15 cellular contexts compared by ENCODE assay signal in the genomic region with DNA sequence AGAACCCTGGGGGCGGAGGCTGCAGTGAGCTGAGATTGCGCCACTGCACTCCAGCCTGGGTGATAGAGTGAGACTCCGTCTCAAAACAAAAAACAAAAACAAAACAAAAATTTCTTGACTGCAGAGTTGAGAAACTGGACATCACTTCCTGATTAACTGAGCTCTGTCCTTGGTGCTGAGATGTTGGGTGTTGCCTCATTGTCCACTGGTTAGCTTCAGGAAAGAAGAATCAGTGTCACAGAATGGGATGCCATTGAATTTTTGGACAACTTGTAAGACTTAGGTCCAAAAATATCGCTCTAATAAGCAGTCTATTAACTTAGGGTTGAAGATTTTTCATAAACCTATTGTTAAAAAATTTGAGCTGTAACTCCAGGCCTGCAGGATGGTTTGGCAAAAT. TPM values are rescaled to one million over a fixed set of nuclear protein-coding genes. Genes with fewer than 3 reads are reported as not detected.
DNase-seq lines count a peak whose midpoint lies in the region; ATAC-seq and TF ChIP-seq lines count a peak whose summit lies in the region.
"Had no signal": no experiment of that assay in that cellular context is flagged by ENCODE, and none has a peak within 500 bp of the region (broad histone marks: within the 10 kb centered on the region; RNA-seq: fewer than 3 reads in every experiment).

No MANE protein-coding gene starts in this region.

- no peaks in the 10 kb centered on the region for H3K4me1 ChIP-seq in upper lobe of left lung

- peak; percentile 40 for DNase-seq in activated naive CD4-positive, alpha-beta T cell treated with anti-CD3 and anti-CD28 coated beads, Interleukin-2, amount 10 ng/mL, durations not matched to agents 7 days and 5 days
- no peak for DNase-seq in activated naive CD4-positive, alpha-beta T cell treated with anti-CD3 and anti-CD28 coated beads, Interleukin-2, amount 50 U/mL, for 16 hours
- DNase-seq in RKO (ENCODE audit: low spot score) (peak; percentile 54), erythroblast (lab: John Stamatoyannopoulos, UW) (peak; percentile 2 to 5), stromal cell of bone marrow (ENCODE audit: low read depth) (peak; percentile 37), upper lobe of left lung (no peak), UCSD-AML1 (lab: John Stamatoyannopoulos, UW; ENCODE audit: unreplicated experiment) (no peak)
- DNase-seq: amygdala, BE2C, NCI-H146 had no signal

- no peak overlapping the region for H3K4me3 ChIP-seq in upper lobe of left lung

- H3K27me3 ChIP-seq in upper lobe of left lung: no peaks in the 10 kb centered on the region
- H3K27me3 ChIP-seq: BE2C had no signal

- H3K4me1 Mint-ChIP-seq in activated naive CD4-positive, alpha-beta T cell treated with anti-CD3 and anti-CD28 coated beads, Interleukin-2, amount 10 ng/mL, durations not matched to agents 7 days and 5 days: no peaks in the 10 kb centered on the region

- ATAC-seq in upper lobe of left lung (ENCODE audit: low FRiP score in 2 of 2): no peak
- ATAC-seq in HG02798 (IDR thresholded peaks at IDR 0.05; ENCODE audit: poor library complexity, unreplicated experiment): no peak
- ATAC-seq: sciatic nerve had no signal

- TF ChIP-seq EP300 in upper lobe of left lung (IDR thresholded peaks at IDR 0.05): no peak

- peaks cover 23% of the 10 kb centered on the region for H3K27me3 Mint-ChIP-seq in activated naive CD4-positive, alpha-beta T cell treated with anti-CD3 and anti-CD28 coated beads, Interleukin-2, amount 10 ng/mL, durations not matched to agents 7 days and 5 days

- no peak overlapping the region for H3K27ac ChIP-seq in upper lobe of left lung
- H3K27ac ChIP-seq: VCaP had no signal

- no peaks in the 10 kb centered on the region for H3K36me3 ChIP-seq in upper lobe of left lung
- H3K36me3 ChIP-seq: BE2C had no signal

- TF ChIP-seq CTCF in upper lobe of left lung (IDR thresholded peaks at IDR 0.05): no peak

- H3K4me3 Mint-ChIP-seq in activated naive CD4-positive, alpha-beta T cell treated with anti-CD3 and anti-CD28 coated beads, Interleukin-2, amount 10 ng/mL, durations not matched to agents 7 days and 5 days: no peak overlapping the region
- H3K4me3 Mint-ChIP-seq: stimulated activated naive CD8-positive, alpha-beta T cell treated with anti-CD3 and anti-CD28 coated beads, Interleukin-15, Interleukin-2, amounts not matched to agents 100 ng/mL and 50 ng/mL, for 24 hours had no signal

- no peak for TF ChIP-seq POLR2A in erythroblast (IDR thresholded peaks at IDR 0.05; ENCODE audit: low read length)
- TF ChIP-seq POLR2A in upper lobe of left lung (IDR thresholded peaks at IDR 0.05): no peak

- no peaks in the 10 kb centered on the region for H3K9me3 ChIP-seq in upper lobe of left lung
- H3K9me3 ChIP-seq: BE2C had no signal

- no peak overlapping the region for H3K27ac Mint-ChIP-seq in activated naive CD4-positive, alpha-beta T cell treated with anti-CD3 and anti-CD28 coated beads, Interleukin-2, amount 10 ng/mL, durations not matched to agents 7 days and 5 days
- H3K27ac Mint-ChIP-seq: stimulated activated naive CD8-positive, alpha-beta T cell treated with anti-CD3 and anti-CD28 coated beads, Interleukin-15, Interleukin-2, amounts not matched to agents 100 ng/mL and 50 ng/mL, for 24 hours had no signal

- WGBS in upper lobe of left lung, 2 donors: 45 to 55% methylated on average over 4 of the region's 4 CpGs

- no peaks in the 10 kb centered on the region for H3K36me3 Mint-ChIP-seq in activated naive CD4-positive, alpha-beta T cell treated with anti-CD3 and anti-CD28 coated beads, Interleukin-2, amount 10 ng/mL, durations not matched to agents 7 days and 5 days

- H3K9me3 Mint-ChIP-seq in activated naive CD4-positive, alpha-beta T cell treated with anti-CD3 and anti-CD28 coated beads, Interleukin-2, amount 10 ng/mL, durations not matched to agents 7 days and 5 days: no peaks in the 10 kb centered on the region
- H3K9me3 Mint-ChIP-seq: stimulated activated naive CD8-positive, alpha-beta T cell treated with anti-CD3 and anti-CD28 coated beads, Interleukin-15, Interleukin-2, amounts not matched to agents 100 ng/mL and 50 ng/mL, for 24 hours had no signal

- CTCF ChIA-PET in activated naive CD4-positive, alpha-beta T cell treated with anti-CD3 and anti-CD28 coated beads, Interleukin-2, amount 10 ng/mL, durations not matched to agents 7 days and 5 days (lab: Charles Lee): interaction anchor here (0.8 to 2.1 kb wide), 4 partner anchors 8 to 82 kb away, joined by 3 to 6 read pairs (median 3); no protein-coding TSS in a partner anchor

RNA-seq across cellular contexts. Expression of a gene that starts 23.8 kb away (rescaled TPM):
- not detected for total RNA-seq in upper lobe of left lung
- total RNA-seq: kidney epithelial cell, sciatic nerve had no signal

Comparison
In these comparisons a context has a peak if more than half of its experiments do, and no peak if none do; other contexts are left out.
1. DNase-seq: peak in activated naive CD4-positive, alpha-beta T cell treated with anti-CD3 and anti-CD28 coated beads, Interleukin-2, amount 10 ng/mL, durations not matched to agents 7 days and 5 days (single experiment), RKO (single experiment), erythroblast (2 of 2) and stromal cell of bone marrow (single experiment); none in activated naive CD4-positive, alpha-beta T cell treated with anti-CD3 and anti-CD28 coated beads, Interleukin-2, amount 50 U/mL, for 16 hours (single experiment), upper lobe of left lung (0 of 2) and UCSD-AML1 (single experiment).